In genomic region chr2:174450021-174450816, GRCh38 we compare ENCODE assay signal across 1 cellular context.
TF ChIP-seq lines count a peak whose summit lies in the region.

No MANE protein-coding gene starts in this region.

TF ChIP-seq in GM12878, 131 proteins besides CTCF, POLR2A, EP300 and RAD21:
- TF ChIP-seq MEF2B (IDR thresholded peaks at IDR 0.05; ENCODE audit: partially characterized antibody, poor library complexity, severe bottlenecking), result peak; percentile 44
- peak; percentile 88 for TF ChIP-seq MEF2A (IDR thresholded peaks at IDR 0.05; ENCODE audit: insufficient read depth, low read depth, low read length)
- no peak for TF ChIP-seq TAF1 (IDR thresholded peaks at IDR 0.05; ENCODE audit: borderline replicate concordance, low read depth, low read length)
- TF ChIP-seq FOXM1 (IDR thresholded peaks at IDR 0.05; ENCODE audit: low read depth, low read length), result 0 out of 2 replicates have a peak, but pooled peaks have one; percentile 19
- TF ChIP-seq NFIC (IDR thresholded peaks at IDR 0.05; ENCODE audit: low read depth, low read length), result peak; percentile 54
- TF ChIP-seq RAD51 (IDR thresholded peaks at IDR 0.05), result no peak
- TF ChIP-seq SRF (IDR thresholded peaks at IDR 0.05; ENCODE audit: low read depth in 2 of 2, low read length in 2 of 2), result peak in 1 of 2 experiments; percentile 62; a peak in 1 of 4 replicates
